In the genomic region with DNA sequence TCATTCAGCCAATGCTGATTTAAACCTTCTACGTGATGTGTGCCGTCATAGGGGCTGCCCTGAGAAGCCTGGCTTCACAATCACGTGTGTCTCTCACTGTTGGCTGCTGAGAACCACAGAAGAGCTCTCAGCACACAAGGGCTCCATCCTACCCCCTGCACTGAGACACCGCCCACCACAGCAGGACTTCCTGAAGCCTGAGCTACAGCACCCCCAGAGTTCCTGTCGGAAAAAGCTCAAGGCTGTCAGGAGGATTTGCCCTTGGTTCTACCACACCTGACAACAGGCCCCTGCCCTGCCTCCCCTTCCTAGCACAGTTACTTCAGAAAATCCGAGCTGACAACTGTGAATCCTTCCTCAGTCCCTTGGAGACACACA, we compare ENCODE assay signal across 16 cellular contexts.
DNase-seq lines count a peak whose midpoint lies in the region; ATAC-seq and TF ChIP-seq lines count a peak whose summit lies in the region.
"Had no signal": no experiment of that assay in that cellular context is flagged by ENCODE, and none has a peak within 500 bp of the region (broad histone marks: within the 10 kb centered on the region; RNA-seq: fewer than 3 reads in every experiment).

No MANE protein-coding gene starts in this region.

- ATAC-seq in GM23338 (peak; percentile 45), natural killer cell (peak; percentile 69 to 82 (median 82)), HG03571 (IDR thresholded peaks at IDR 0.05; ENCODE audit: unreplicated experiment) (no peak)
- ATAC-seq in activated T-helper 17 cell treated with anti-CD3 and anti-CD28 coated beads, Interleukin-2, amount 50 U/mL, for 72 hours (replicated peaks) = no peak

- 0 out of 2 replicates have a peak overlapping the region, but pooled peaks have one; percentile 32 for H3K27ac ChIP-seq in GM23338 (ENCODE audit: low read depth)
- H3K27ac ChIP-seq: coronary artery, esophagus muscularis mucosa had no signal

- no peak overlapping the region for H3K4me3 ChIP-seq in GM23338
- H3K4me3 ChIP-seq: coronary artery, esophagus muscularis mucosa had no signal

- no peaks in the 10 kb centered on the region for H3K4me1 ChIP-seq in GM23338 (ENCODE audit: insufficient read depth)

- H3K4me1 Mint-ChIP-seq in GM23338 (peaks cover 27% of the 10 kb centered on the region), natural killer cell (peaks cover 56 to 75% of the 10 kb centered on the region in 2 donors)
- H3K4me1 Mint-ChIP-seq in activated naive CD8-positive, alpha-beta T cell (ENCODE audit: low read depth) = peaks cover 58% of the 10 kb centered on the region
- peaks cover 30% of the 10 kb centered on the region for H3K4me1 Mint-ChIP-seq in activated T-helper 17 cell treated with anti-CD3 and anti-CD28 coated beads, Interleukin-2, amount 50 U/mL, for 72 hours

- H3K36me3 Mint-ChIP-seq in GM23338 (ENCODE audit: low read depth) = peaks cover 20% of the 10 kb centered on the region
- peaks cover 12% of the 10 kb centered on the region for H3K36me3 Mint-ChIP-seq in activated naive CD8-positive, alpha-beta T cell
- H3K36me3 Mint-ChIP-seq in natural killer cell = no peaks in the 10 kb centered on the region
- H3K36me3 Mint-ChIP-seq in activated T-helper 17 cell treated with anti-CD3 and anti-CD28 coated beads, Interleukin-2, amount 50 U/mL, for 72 hours (ENCODE audit: low read depth) = no peaks in the 10 kb centered on the region

- H3K79me2 ChIP-seq in GM23338 (replicated peaks; ENCODE audit: insufficient read depth) = 0 out of 2 replicates have a peak, but pooled peaks cover 6% of the 10 kb centered on the region

- H3K36me3 ChIP-seq in GM23338 (ENCODE audit: insufficient read depth) = no peaks in the 10 kb centered on the region

- no peak overlapping the region for H2AFZ ChIP-seq in GM23338

- H3K9me2 ChIP-seq in GM23338 (ENCODE audit: insufficient read depth) = no peaks in the 10 kb centered on the region

- H4K20me1 ChIP-seq in GM23338 (replicated peaks; ENCODE audit: insufficient read depth) = no peaks in the 10 kb centered on the region; the same call in none of the 2 replicates

- H3K9me3 Mint-ChIP-seq in GM23338 = peaks cover 6% of the 10 kb centered on the region; the same call in 2 of the 3 replicates
- H3K9me3 Mint-ChIP-seq in activated naive CD8-positive, alpha-beta T cell (ENCODE audit: low read depth) = no peaks in the 10 kb centered on the region
- no peaks in the 10 kb centered on the region for H3K9me3 Mint-ChIP-seq in natural killer cell
- H3K9me3 Mint-ChIP-seq in activated T-helper 17 cell treated with anti-CD3 and anti-CD28 coated beads, Interleukin-2, amount 50 U/mL, for 72 hours = no peaks in the 10 kb centered on the region
- H3K9me3 Mint-ChIP-seq: activated CD4-positive, alpha-beta memory T cell treated with anti-CD3 and anti-CD28 coated beads, Interleukin-2, amount 10 ng/mL, durations not matched to agents 7 days and 5 days had no signal

- TF ChIP-seq CTCF in GM23338 (conservative IDR thresholded peaks at IDR 0.05; ENCODE audit: low read depth in 2 of 2) (no peak; a peak in 1 of 4 replicates), natural killer cell (IDR thresholded peaks at IDR 0.05) (no peak)

- intact Hi-C loops in natural killer cell (cut with micrococcal nuclease) = no loop called here

- H3K4me3 Mint-ChIP-seq in GM23338 = no peak overlapping the region
- peak overlapping the region; percentile 7 for H3K4me3 Mint-ChIP-seq in activated naive CD8-positive, alpha-beta T cell
- peak overlapping the region; percentile 70 for H3K4me3 Mint-ChIP-seq in natural killer cell
- no peak overlapping the region for H3K4me3 Mint-ChIP-seq in activated T-helper 17 cell treated with anti-CD3 and anti-CD28 coated beads, Interleukin-2, amount 50 U/mL, for 72 hours
- H3K4me3 Mint-ChIP-seq: activated CD4-positive, alpha-beta memory T cell treated with anti-CD3 and anti-CD28 coated beads, Interleukin-2, amount 10 ng/mL, durations not matched to agents 7 days and 5 days had no signal

- H3K27me3 Mint-ChIP-seq in GM23338 (ENCODE audit: insufficient read depth, low read depth, poor library complexity) = peaks cover 8% of the 10 kb centered on the region
- H3K27me3 Mint-ChIP-seq in activated naive CD8-positive, alpha-beta T cell = no peaks in the 10 kb centered on the region
- H3K27me3 Mint-ChIP-seq in natural killer cell (ENCODE audit: low read depth in 2 of 2) = peaks cover 38 to 41% of the 10 kb centered on the region in 2 donors
- H3K27me3 Mint-ChIP-seq in activated T-helper 17 cell treated with anti-CD3 and anti-CD28 coated beads, Interleukin-2, amount 50 U/mL, for 72 hours = no peaks in the 10 kb centered on the region
- H3K27me3 Mint-ChIP-seq: activated CD4-positive, alpha-beta memory T cell treated with anti-CD3 and anti-CD28 coated beads, Interleukin-2, amount 10 ng/mL, durations not matched to agents 7 days and 5 days had no signal

- no peak overlapping the region for H3K4me2 ChIP-seq in GM23338

- H3F3A ChIP-seq in GM23338 (replicated peaks; ENCODE audit: low read depth) = no peaks in the 10 kb centered on the region

- H3K27ac Mint-ChIP-seq in GM23338 (no peak overlapping the region; the same call in none of the 2 replicates), natural killer cell (peak overlapping the region; percentile 51 to 66)
- peak overlapping the region; percentile 34 for H3K27ac Mint-ChIP-seq in activated naive CD8-positive, alpha-beta T cell
- H3K27ac Mint-ChIP-seq in activated T-helper 17 cell treated with anti-CD3 and anti-CD28 coated beads, Interleukin-2, amount 50 U/mL, for 72 hours = no peak overlapping the region
- H3K27ac Mint-ChIP-seq: activated CD4-positive, alpha-beta memory T cell treated with anti-CD3 and anti-CD28 coated beads, Interleukin-2, amount 10 ng/mL, durations not matched to agents 7 days and 5 days had no signal

- no peaks in the 10 kb centered on the region for H3K27me3 ChIP-seq in GM23338 (ENCODE audit: insufficient read depth)
- H3K27me3 ChIP-seq: esophagus muscularis mucosa had no signal

- DNase-seq in NCI-H1417 (lab: John Stamatoyannopoulos, UW) (peak in 2 of 3 experiments; percentile 36 to 38), NCI-H1417 treated with DMSO at 0.1 percent for 48 hours (lab: John Stamatoyannopoulos, UW) (no peak), GM23338 (ENCODE audit: low spot score) (no peak), natural killer cell (peak; percentile 34), SHP77 (lab: John Stamatoyannopoulos, UW) (no peak)
- DNase-seq: 8988T; activated CD4-positive, alpha-beta memory T cell treated with anti-CD3 and anti-CD28 coated beads, Interleukin-2, amount 10 ng/mL, durations not matched to agents 7 days and 5 days; hippocampal formation; NCI-H446; stimulated activated CD4-positive, alpha-beta T cell treated with anti-CD3 and anti-CD28 coated beads, Interleukin-12 subunit alpha, Interleukin-12 subunit beta, amount 100 ng/mL, for 4 hours; T-helper 2 cell had no signal

TF ChIP-seq in GM23338, 12 proteins besides CTCF, POLR2A, EP300 and RAD21 (continues in another document):
- TF ChIP-seq POLR2AphosphoS5 (IDR thresholded peaks at IDR 0.05; ENCODE audit: low read depth) = no peak
- TF ChIP-seq ZNF331 (CRISPR knock-in tag; IDR thresholded peaks at IDR 0.05; ENCODE audit: low read depth) = no peak
- TF ChIP-seq, protein P1, sequence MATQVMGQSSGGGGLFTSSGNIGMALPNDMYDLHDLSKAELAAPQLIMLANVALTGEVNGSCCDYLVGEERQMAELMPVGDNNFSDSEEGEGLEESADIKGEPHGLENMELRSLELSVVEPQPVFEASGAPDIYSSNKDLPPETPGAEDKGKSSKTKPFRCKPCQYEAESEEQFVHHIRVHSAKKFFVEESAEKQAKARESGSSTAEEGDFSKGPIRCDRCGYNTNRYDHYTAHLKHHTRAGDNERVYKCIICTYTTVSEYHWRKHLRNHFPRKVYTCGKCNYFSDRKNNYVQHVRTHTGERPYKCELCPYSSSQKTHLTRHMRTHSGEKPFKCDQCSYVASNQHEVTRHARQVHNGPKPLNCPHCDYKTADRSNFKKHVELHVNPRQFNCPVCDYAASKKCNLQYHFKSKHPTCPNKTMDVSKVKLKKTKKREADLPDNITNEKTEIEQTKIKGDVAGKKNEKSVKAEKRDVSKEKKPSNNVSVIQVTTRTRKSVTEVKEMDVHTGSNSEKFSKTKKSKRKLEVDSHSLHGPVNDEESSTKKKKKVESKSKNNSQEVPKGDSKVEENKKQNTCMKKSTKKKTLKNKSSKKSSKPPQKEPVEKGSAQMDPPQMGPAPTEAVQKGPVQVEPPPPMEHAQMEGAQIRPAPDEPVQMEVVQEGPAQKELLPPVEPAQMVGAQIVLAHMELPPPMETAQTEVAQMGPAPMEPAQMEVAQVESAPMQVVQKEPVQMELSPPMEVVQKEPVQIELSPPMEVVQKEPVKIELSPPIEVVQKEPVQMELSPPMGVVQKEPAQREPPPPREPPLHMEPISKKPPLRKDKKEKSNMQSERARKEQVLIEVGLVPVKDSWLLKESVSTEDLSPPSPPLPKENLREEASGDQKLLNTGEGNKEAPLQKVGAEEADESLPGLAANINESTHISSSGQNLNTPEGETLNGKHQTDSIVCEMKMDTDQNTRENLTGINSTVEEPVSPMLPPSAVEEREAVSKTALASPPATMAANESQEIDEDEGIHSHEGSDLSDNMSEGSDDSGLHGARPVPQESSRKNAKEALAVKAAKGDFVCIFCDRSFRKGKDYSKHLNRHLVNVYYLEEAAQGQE (IDR thresholded peaks at IDR 0.05; ENCODE audit: unreplicated experiment) = no peak

Comparison
In these comparisons a context has a peak if more than half of its experiments do, and no peak if none do; other contexts are left out.
1. DNase-seq: peak in NCI-H1417 (2 of 3) and natural killer cell (single experiment); none in NCI-H1417 treated with DMSO at 0.1 percent for 48 hours (single experiment), GM23338 (single experiment) and SHP77 (0 of 2).
2. ATAC-seq: peak in GM23338 (single experiment) and natural killer cell (3 of 3); none in HG03571 (single experiment) and activated T-helper 17 cell treated with anti-CD3 and anti-CD28 coated beads, Interleukin-2, amount 50 U/mL, for 72 hours (single experiment).
3. H3K27ac Mint-ChIP-seq: peak in activated naive CD8-positive, alpha-beta T cell (single experiment) and natural killer cell (2 of 2); none in GM23338 (single experiment) and activated T-helper 17 cell treated with anti-CD3 and anti-CD28 coated beads, Interleukin-2, amount 50 U/mL, for 72 hours (single experiment).
4. H3K4me3 Mint-ChIP-seq: peak in activated naive CD8-positive, alpha-beta T cell (single experiment) and natural killer cell (single experiment); none in GM23338 (single experiment) and activated T-helper 17 cell treated with anti-CD3 and anti-CD28 coated beads, Interleukin-2, amount 50 U/mL, for 72 hours (single experiment).